Comparison of ENCODE assay signal across 17 cellular contexts in genomic region chr9:32989651-32990050, GRCh38.
"Had no signal": no experiment of that assay in that cellular context is flagged by ENCODE, and none has a peak within 500 bp of the region (broad histone marks: within the 10 kb centered on the region; RNA-seq: fewer than 3 reads in every experiment).

No MANE protein-coding gene starts in this region.

- H3K4me1 ChIP-seq: ascending aorta, colonic mucosa had no signal

- ATAC-seq: activated CD8-positive, alpha-beta memory T cell treated with anti-CD3 and anti-CD28 coated beads, Interleukin-2, amount 10 ng/mL, durations not matched to agents 7 days and 5 days; activated T-cell treated with anti-CD3 and anti-CD28 coated beads, Interleukin-2, amount 50 U/mL, for 4 hours; WTC11 had no signal

- H3K27ac ChIP-seq: ascending aorta, cardiac muscle cell, colonic mucosa, ovary, sigmoid colon had no signal

- H3K9me3 ChIP-seq: ascending aorta, colonic mucosa, ovary, sigmoid colon had no signal

- H3K27me3 ChIP-seq: ascending aorta, cardiac muscle cell, colonic mucosa, ovary, sigmoid colon had no signal

- H3K36me3 ChIP-seq: ovary had no signal

- DNase-seq: activated CD4-positive, alpha-beta T cell treated with anti-CD3 and anti-CD28 coated beads, Interleukin-2, amount 10 ng/mL, durations not matched to agents 24 days and 14 days; activated CD8-positive, alpha-beta memory T cell treated with anti-CD3 and anti-CD28 coated beads, Interleukin-2, amount 10 ng/mL, durations not matched to agents 7 days and 5 days; activated T-cell treated with anti-CD3 and anti-CD28 coated beads, Interleukin-2, amount 50 U/mL, for 4 hours; colonic mucosa; effector CD4-positive, alpha-beta T cell; hippocampal formation; kidney glomerular epithelial cell; ovary; sigmoid colon; stimulated activated CD4-positive, alpha-beta T cell treated with anti-CD3 and anti-CD28 coated beads, Interleukin-12 subunit alpha, Interleukin-12 subunit beta, amount 100 ng/mL, for 4 hours; stimulated activated CD4-positive, alpha-beta T cell treated with anti-CD3 and anti-CD28 coated beads, Interleukin-4, amount 100 ng/mL, for 1 hour; T-helper 9 cell had no signal

- H3K4me3 ChIP-seq: ascending aorta, cardiac muscle cell, colonic mucosa, ovary, sigmoid colon had no signal

- FAIRE-seq: endothelial cell of umbilical vein, urothelium cell line had no signal
